1 cellular context compared by ENCODE assay signal in the genomic region with DNA sequence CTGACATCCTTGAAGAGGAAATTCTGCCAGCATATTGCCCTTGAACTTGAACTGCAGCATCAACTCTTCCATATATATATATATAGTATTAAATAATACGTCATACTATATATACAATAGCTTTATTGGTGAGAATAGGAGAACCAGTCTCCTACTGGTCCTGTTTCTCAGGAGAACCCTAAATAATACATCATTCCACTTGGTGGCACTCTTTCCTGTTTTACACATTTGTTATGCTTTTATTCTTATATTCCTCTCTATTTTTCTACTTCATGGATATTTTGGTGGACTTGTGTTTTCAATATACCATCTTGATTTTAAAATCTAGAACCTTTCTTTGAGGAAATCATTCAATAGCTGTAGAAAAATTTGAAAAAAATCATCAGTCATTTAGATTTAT.
TF ChIP-seq lines count a peak whose summit lies in the region.

No MANE protein-coding gene starts in this region.

TF ChIP-seq in GM23338, 12 proteins besides CTCF, POLR2A, EP300 and RAD21 (continued from another document):
- no peak for TF ChIP-seq REST (IDR thresholded peaks at IDR 0.05; ENCODE audit: unreplicated experiment)
- TF ChIP-seq NANOG (IDR thresholded peaks at IDR 0.05; ENCODE audit: borderline replicate concordance) = no peak
